ENCODE assay signal across 1 cellular context in the genomic region with DNA sequence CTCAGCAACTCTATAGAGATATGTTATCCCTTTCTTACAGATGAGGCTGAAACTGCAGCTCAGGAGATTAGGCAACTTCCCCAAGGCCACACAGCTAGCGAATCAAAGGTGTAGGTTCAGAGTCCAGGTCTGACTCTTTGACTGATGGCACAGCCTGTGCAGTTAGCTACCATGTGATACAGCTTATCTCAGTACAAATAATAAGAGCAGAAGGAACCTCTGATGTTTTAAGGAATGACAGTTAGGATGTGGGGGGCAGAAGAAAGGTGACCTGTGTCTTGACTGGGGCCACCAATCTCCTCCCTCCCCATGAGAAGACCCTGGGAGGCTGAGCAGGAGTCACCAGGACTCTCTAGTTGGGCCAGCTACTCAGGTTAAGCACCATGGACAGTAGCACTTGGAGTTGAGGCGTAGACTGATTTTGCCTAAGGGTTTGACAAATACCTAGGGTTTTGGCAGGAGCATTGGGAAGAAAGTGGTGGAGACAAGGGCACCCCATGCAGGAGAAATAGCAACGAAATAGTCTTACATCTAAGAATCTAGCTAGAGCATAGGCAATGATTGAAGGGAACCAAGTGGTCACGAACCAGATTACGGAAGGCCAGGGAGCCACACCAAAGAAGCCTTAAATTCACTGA.
TF ChIP-seq lines count a peak whose summit lies in the region.

No MANE protein-coding gene starts in this region.

TF ChIP-seq in HepG2, 621 proteins besides CTCF, POLR2A, EP300 and RAD21 (continued from another document and continues in another):
- TF ChIP-seq JARID2 (CRISPR knock-in tag; IDR thresholded peaks at IDR 0.05; ENCODE audit: insufficient replicate concordance) (no peak), RFXANK (CRISPR knock-in tag; IDR thresholded peaks at IDR 0.05) (peak; percentile 90; the same call in 1 of the 2 replicates), SOX5 (CRISPR knock-in tag; IDR thresholded peaks at IDR 0.05; ENCODE audit: borderline replicate concordance) (peak; percentile 94), ZNF205 (CRISPR knock-in tag; IDR thresholded peaks at IDR 0.05) (peak; percentile 22; the same call in 1 of the 2 replicates), HOXA9 (CRISPR knock-in tag; IDR thresholded peaks at IDR 0.05; ENCODE audit: borderline replicate concordance) (no peak), DMAP1 (CRISPR knock-in tag; IDR thresholded peaks at IDR 0.05) (peak; percentile 83; the same call in 1 of the 2 replicates), ZNF577 (CRISPR knock-in tag; IDR thresholded peaks at IDR 0.05; ENCODE audit: borderline replicate concordance, low read depth) (no peak), MED13 (CRISPR knock-in tag; IDR thresholded peaks at IDR 0.05) (peak; percentile 98), ATF1 (CRISPR knock-in tag; IDR thresholded peaks at IDR 0.05) (peak; percentile 76), ZNF44 (CRISPR knock-in tag; IDR thresholded peaks at IDR 0.05) (no peak; the same call in 1 of the 2 replicates), TAF1 (CRISPR knock-in tag; IDR thresholded peaks at IDR 0.05) (no peak), GPN1 (CRISPR knock-in tag; IDR thresholded peaks at IDR 0.05; ENCODE audit: borderline replicate concordance) (no peak), EEA1 (CRISPR knock-in tag; IDR thresholded peaks at IDR 0.05; ENCODE audit: borderline replicate concordance) (no peak; the same call in 1 of the 2 replicates), FOXM1 (CRISPR knock-in tag; IDR thresholded peaks at IDR 0.05) (peak; percentile 27; the same call in 1 of the 2 replicates), GZF1 (CRISPR knock-in tag; IDR thresholded peaks at IDR 0.05) (peak; percentile 27; the same call in 1 of the 2 replicates), TEAD2 (CRISPR knock-in tag; IDR thresholded peaks at IDR 0.05) (0 out of 2 replicates have a peak, but pooled peaks have one; percentile 43), SALL1 (CRISPR knock-in tag; IDR thresholded peaks at IDR 0.05) (peak; percentile 100), ELF3 (CRISPR knock-in tag; IDR thresholded peaks at IDR 0.05) (peak; percentile 96), ZNF24 (IDR thresholded peaks at IDR 0.05) (no peak), NR1H2 (CRISPR knock-in tag; IDR thresholded peaks at IDR 0.05; ENCODE audit: borderline replicate concordance, low read depth) (peak; percentile 69; the same call in 1 of the 2 replicates), GFI1 (CRISPR knock-in tag; IDR thresholded peaks at IDR 0.05; ENCODE audit: borderline replicate concordance) (peak; percentile 94), DR1 (CRISPR knock-in tag; IDR thresholded peaks at IDR 0.05) (0 out of 2 replicates have a peak, but pooled peaks have one; percentile 29), NFE2L2 (IDR thresholded peaks at IDR 0.05; ENCODE audit: low read length) (no peak), SIN3B (IDR thresholded peaks at IDR 0.05; ENCODE audit: low read length) (no peak), ZNF3 (CRISPR knock-in tag; IDR thresholded peaks at IDR 0.05) (peak; percentile 32; the same call in 1 of the 2 replicates), KLF16 (CRISPR knock-in tag; IDR thresholded peaks at IDR 0.05) (peak in 1 of 2 experiments; percentile 94; a peak in 2 of 4 replicates), ZNF737 (CRISPR knock-in tag; IDR thresholded peaks at IDR 0.05; ENCODE audit: borderline replicate concordance) (no peak), ZNF550 (CRISPR knock-in tag; IDR thresholded peaks at IDR 0.05; ENCODE audit: borderline replicate concordance) (no peak), HDAC6 (IDR thresholded peaks at IDR 0.05; ENCODE audit: low read depth, low read length) (no peak), ZSCAN31 (CRISPR knock-in tag; IDR thresholded peaks at IDR 0.05; ENCODE audit: low read depth) (peak; percentile 87), CEBPB (IDR thresholded peaks at IDR 0.05; ENCODE audit: borderline replicate concordance, low read depth, low read length) (peak; percentile 98), SUZ12 (IDR thresholded peaks at IDR 0.05; ENCODE audit: low read depth, low read length) (no peak), ZFP1 (CRISPR knock-in tag; IDR thresholded peaks at IDR 0.05) (peak; percentile 86), BCL6 (CRISPR knock-in tag; IDR thresholded peaks at IDR 0.05) (peak; percentile 89)
- TF ChIP-seq, protein P1, sequence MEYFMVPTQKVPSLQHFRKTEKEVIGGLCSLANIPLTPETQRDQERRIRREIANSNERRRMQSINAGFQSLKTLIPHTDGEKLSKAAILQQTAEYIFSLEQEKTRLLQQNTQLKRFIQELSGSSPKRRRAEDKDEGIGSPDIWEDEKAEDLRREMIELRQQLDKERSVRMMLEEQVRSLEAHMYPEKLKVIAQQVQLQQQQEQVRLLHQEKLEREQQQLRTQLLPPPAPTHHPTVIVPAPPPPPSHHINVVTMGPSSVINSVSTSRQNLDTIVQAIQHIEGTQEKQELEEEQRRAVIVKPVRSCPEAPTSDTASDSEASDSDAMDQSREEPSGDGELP (IDR thresholded peaks at IDR 0.05; ENCODE audit: borderline replicate concordance, low read depth) = peak; percentile 87; the same call in 1 of the 2 replicates
- TF ChIP-seq, protein P2, sequence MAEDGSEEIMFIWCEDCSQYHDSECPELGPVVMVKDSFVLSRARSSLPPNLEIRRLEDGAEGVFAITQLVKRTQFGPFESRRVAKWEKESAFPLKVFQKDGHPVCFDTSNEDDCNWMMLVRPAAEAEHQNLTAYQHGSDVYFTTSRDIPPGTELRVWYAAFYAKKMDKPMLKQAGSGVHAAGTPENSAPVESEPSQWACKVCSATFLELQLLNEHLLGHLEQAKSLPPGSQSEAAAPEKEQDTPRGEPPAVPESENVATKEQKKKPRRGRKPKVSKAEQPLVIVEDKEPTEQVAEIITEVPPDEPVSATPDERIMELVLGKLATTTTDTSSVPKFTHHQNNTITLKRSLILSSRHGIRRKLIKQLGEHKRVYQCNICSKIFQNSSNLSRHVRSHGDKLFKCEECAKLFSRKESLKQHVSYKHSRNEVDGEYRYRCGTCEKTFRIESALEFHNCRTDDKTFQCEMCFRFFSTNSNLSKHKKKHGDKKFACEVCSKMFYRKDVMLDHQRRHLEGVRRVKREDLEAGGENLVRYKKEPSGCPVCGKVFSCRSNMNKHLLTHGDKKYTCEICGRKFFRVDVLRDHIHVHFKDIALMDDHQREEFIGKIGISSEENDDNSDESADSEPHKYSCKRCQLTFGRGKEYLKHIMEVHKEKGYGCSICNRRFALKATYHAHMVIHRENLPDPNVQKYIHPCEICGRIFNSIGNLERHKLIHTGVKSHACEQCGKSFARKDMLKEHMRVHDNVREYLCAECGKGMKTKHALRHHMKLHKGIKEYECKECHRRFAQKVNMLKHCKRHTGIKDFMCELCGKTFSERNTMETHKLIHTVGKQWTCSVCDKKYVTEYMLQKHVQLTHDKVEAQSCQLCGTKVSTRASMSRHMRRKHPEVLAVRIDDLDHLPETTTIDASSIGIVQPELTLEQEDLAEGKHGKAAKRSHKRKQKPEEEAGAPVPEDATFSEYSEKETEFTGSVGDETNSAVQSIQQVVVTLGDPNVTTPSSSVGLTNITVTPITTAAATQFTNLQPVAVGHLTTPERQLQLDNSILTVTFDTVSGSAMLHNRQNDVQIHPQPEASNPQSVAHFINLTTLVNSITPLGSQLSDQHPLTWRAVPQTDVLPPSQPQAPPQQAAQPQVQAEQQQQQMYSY (CRISPR knock-in tag; IDR thresholded peaks at IDR 0.05) = peak; percentile 74
- TF ChIP-seq, protein P3, sequence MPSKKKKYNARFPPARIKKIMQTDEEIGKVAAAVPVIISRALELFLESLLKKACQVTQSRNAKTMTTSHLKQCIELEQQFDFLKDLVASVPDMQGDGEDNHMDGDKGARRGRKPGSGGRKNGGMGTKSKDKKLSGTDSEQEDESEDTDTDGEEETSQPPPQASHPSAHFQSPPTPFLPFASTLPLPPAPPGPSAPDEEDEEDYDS (CRISPR knock-in tag; IDR thresholded peaks at IDR 0.05) = peak; percentile 79; the same call in 1 of the 2 replicates
- TF ChIP-seq, protein P4, sequence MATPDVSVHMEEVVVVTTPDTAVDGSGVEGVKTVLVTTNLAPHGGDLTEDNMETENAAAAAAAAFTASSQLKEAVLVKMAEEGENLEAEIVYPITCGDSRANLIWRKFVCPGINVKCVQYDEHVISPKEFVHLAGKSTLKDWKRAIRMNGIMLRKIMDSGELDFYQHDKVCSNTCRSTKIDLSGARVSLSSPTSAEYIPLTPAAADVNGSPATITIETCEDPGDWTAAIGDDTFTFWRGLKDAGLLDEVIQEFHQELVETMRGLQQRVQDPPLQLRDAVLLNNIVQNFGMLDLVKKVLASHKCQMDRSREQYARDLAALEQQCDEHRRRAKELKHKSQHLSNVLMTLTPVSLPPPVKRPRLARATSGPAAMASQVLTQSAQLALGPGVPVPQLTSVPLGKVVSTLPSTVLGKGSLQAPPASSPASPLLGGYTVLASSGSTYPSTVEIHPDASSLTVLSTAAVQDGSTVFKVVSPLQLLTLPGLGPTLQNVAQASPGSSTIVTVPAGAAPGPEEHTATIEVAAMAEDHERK (CRISPR knock-in tag; IDR thresholded peaks at IDR 0.05; ENCODE audit: low read depth) = 0 out of 2 replicates have a peak, but pooled peaks have one; percentile 12
- TF ChIP-seq, protein P5, sequence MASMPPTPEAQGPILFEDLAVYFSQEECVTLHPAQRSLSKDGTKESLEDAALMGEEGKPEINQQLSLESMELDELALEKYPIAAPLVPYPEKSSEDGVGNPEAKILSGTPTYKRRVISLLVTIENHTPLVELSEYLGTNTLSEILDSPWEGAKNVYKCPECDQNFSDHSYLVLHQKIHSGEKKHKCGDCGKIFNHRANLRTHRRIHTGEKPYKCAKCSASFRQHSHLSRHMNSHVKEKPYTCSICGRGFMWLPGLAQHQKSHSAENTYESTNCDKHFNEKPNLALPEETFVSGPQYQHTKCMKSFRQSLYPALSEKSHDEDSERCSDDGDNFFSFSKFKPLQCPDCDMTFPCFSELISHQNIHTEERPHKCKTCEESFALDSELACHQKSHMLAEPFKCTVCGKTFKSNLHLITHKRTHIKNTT (CRISPR knock-in tag; IDR thresholded peaks at IDR 0.05) = no peak
- TF ChIP-seq, protein P6, sequence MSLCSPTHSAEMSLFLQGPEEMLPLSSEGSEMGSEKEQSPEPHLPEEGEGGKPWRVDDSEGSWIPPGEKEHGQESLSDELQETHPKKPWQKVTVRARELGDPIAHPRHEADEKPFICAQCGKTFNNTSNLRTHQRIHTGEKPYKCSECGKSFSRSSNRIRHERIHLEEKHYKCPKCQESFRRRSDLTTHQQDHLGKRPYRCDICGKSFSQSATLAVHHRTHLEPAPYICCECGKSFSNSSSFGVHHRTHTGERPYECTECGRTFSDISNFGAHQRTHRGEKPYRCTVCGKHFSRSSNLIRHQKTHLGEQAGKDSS (CRISPR knock-in tag; IDR thresholded peaks at IDR 0.05; ENCODE audit: borderline replicate concordance, low read depth) = peak; percentile 52; the same call in 1 of the 2 replicates
- TF ChIP-seq, protein P7, sequence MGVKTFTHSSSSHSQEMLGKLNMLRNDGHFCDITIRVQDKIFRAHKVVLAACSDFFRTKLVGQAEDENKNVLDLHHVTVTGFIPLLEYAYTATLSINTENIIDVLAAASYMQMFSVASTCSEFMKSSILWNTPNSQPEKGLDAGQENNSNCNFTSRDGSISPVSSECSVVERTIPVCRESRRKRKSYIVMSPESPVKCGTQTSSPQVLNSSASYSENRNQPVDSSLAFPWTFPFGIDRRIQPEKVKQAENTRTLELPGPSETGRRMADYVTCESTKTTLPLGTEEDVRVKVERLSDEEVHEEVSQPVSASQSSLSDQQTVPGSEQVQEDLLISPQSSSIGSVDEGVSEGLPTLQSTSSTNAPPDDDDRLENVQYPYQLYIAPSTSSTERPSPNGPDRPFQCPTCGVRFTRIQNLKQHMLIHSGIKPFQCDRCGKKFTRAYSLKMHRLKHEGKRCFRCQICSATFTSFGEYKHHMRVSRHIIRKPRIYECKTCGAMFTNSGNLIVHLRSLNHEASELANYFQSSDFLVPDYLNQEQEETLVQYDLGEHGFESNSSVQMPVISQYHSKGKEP (CRISPR knock-in tag; IDR thresholded peaks at IDR 0.05) = no peak
- TF ChIP-seq, protein P8, sequence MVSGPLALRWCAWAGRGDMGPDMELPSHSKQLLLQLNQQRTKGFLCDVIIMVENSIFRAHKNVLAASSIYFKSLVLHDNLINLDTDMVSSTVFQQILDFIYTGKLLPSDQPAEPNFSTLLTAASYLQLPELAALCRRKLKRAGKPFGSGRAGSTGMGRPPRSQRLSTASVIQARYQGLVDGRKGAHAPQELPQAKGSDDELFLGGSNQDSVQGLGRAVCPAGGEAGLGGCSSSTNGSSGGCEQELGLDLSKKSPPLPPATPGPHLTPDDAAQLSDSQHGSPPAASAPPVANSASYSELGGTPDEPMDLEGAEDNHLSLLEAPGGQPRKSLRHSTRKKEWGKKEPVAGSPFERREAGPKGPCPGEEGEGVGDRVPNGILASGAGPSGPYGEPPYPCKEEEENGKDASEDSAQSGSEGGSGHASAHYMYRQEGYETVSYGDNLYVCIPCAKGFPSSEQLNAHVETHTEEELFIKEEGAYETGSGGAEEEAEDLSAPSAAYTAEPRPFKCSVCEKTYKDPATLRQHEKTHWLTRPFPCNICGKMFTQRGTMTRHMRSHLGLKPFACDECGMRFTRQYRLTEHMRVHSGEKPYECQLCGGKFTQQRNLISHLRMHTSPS (CRISPR knock-in tag; IDR thresholded peaks at IDR 0.05; ENCODE audit: low read depth) = peak; percentile 43; the same call in 1 of the 2 replicates
- TF ChIP-seq, protein P9, sequence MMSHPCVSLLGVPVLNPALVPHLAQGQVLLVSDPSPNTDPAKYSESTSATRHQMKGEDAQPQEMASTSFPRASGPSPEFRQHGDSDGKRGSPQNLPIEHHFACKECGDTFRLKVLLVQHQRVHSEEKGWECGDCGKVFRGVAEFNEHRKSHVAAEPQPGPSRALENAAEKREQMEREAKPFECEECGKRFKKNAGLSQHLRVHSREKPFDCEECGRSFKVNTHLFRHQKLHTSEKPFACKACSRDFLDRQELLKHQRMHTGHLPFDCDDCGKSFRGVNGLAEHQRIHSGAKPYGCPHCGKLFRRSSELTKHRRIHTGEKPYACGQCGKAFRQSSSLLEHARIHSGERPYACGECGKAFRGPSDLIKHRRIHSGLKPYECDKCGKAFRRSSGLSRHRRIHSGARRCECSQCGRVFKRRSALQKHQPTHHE (CRISPR knock-in tag; IDR thresholded peaks at IDR 0.05; ENCODE audit: borderline replicate concordance) = no peak
- TF ChIP-seq, protein P10, sequence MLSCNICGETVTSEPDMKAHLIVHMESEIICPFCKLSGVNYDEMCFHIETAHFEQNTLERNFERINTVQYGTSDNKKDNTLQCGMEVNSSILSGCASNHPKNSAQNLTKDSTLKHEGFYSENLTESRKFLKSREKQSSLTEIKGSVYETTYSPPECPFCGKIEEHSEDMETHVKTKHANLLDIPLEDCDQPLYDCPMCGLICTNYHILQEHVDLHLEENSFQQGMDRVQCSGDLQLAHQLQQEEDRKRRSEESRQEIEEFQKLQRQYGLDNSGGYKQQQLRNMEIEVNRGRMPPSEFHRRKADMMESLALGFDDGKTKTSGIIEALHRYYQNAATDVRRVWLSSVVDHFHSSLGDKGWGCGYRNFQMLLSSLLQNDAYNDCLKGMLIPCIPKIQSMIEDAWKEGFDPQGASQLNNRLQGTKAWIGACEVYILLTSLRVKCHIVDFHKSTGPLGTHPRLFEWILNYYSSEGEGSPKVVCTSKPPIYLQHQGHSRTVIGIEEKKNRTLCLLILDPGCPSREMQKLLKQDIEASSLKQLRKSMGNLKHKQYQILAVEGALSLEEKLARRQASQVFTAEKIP (CRISPR knock-in tag; IDR thresholded peaks at IDR 0.05; ENCODE audit: borderline replicate concordance) = no peak
